ENCODE assay signal across 37 cellular contexts in the genomic region with DNA sequence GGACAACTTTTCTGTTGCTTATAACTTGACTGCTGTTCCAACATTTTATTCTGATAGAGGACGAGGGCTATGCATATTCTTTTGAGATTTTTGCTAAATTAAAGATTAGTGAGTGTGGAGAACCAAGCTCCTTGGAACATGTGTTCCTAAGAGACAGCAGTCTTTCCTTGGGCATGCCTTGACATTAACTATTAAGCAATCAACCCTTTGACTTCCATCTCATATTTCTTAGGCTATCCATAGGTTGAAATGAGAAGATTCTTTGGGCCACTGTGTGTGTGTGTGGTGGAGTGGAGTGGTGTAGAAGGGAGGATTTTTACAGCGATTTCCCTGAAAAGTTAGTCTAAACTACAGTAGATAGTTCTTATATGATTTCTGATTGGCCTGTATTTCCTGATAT.
"Had no signal": no experiment of that assay in that cellular context is flagged by ENCODE, and none has a peak within 500 bp of the region (broad histone marks: within the 10 kb centered on the region; RNA-seq: fewer than 3 reads in every experiment).

No MANE protein-coding gene starts in this region.

- H3K27me3 Mint-ChIP-seq: activated B cell treated with CpG ODN at 0.5 μM for 24 hours; activated CD4-positive, alpha-beta memory T cell treated with anti-CD3 and anti-CD28 coated beads for 36 hours; activated CD4-positive, alpha-beta T cell treated with anti-CD3 and anti-CD28 coated beads, Interleukin-2, amount 10 ng/mL, durations not matched to agents 24 days and 14 days; activated CD8-positive, alpha-beta T cell treated with anti-CD3 and anti-CD28 coated beads for 36 hours; activated naive CD8-positive, alpha-beta T cell treated with anti-CD3 and anti-CD28 coated beads for 36 hours; activated T-helper 17 cell treated with anti-CD3 and anti-CD28 coated beads, Interleukin-2, amount 50 U/mL, for 72 hours; brain; central memory CD8-positive, alpha-beta T cell had no signal

- H3K36me3 ChIP-seq: adrenal gland, cardiac muscle cell had no signal

- H3K27ac ChIP-seq: adrenal gland, cardiac muscle cell, VCaP had no signal

- H3K9me3 Mint-ChIP-seq: activated B cell treated with CpG ODN at 0.5 μM for 24 hours; activated CD4-positive, alpha-beta memory T cell treated with anti-CD3 and anti-CD28 coated beads for 36 hours; activated CD4-positive, alpha-beta T cell treated with anti-CD3 and anti-CD28 coated beads, Interleukin-2, amount 10 ng/mL, durations not matched to agents 24 days and 14 days; activated CD8-positive, alpha-beta T cell treated with anti-CD3 and anti-CD28 coated beads for 36 hours; activated naive CD4-positive, alpha-beta T cell treated with anti-CD3 and anti-CD28 coated beads for 36 hours; activated naive CD4-positive, alpha-beta T cell treated with anti-CD3 and anti-CD28 coated beads, Interleukin-2, amount 50 U/mL, for 72 hours; activated naive CD8-positive, alpha-beta T cell treated with anti-CD3 and anti-CD28 coated beads for 36 hours; activated T-cell treated with anti-CD3 and anti-CD28 coated beads, Interleukin-2, amount 50 U/mL, for 4 hours; activated T-cell treated with anti-CD3 and anti-CD28 coated beads, Interleukin-2, amount 50 U/mL, for 72 hours; activated T-helper 1 cell treated with anti-CD3 and anti-CD28 coated beads, Interleukin-12 subunit alpha, Interleukin-12 subunit beta, Interleukin-2, Interleukin-4 antibody, amounts not matched to agents 30 ng/mL and 10 ng/mL and 1 ng/mL, durations not matched to agents 14 hours and 24 hours and 36 hours; activated T-helper 17 cell treated with anti-CD3 and anti-CD28 coated beads, Interleukin-2, amount 50 U/mL, for 72 hours; brain; central memory CD8-positive, alpha-beta T cell; T-helper 1 cell treated with Interleukin-12 subunit alpha and Interleukin-12 subunit beta and Interleukin-4 antibody, amounts not matched to agents 30 μg/mL and 1 μg/mL, for 36 hours; T-helper 2 cell treated with Interferon-gamma antibody and Interleukin-4, amounts not matched to agents 5 μg/mL and 100 μg/mL, for 36 hours had no signal

- FAIRE-seq: TTC549 had no signal

- H3K27me3 ChIP-seq: adrenal gland, cardiac muscle cell had no signal

- DNase-seq: activated B cell treated with CpG ODN at 0.5 μM for 24 hours; activated CD4-positive, alpha-beta memory T cell treated with anti-CD3 and anti-CD28 coated beads for 36 hours; activated CD4-positive, alpha-beta T cell treated with anti-CD3 and anti-CD28 coated beads for 4 hours; activated CD4-positive, alpha-beta T cell treated with anti-CD3 and anti-CD28 coated beads, Interleukin-2, amount 10 ng/mL, durations not matched to agents 24 days and 14 days; activated CD4-positive, alpha-beta T cell treated with anti-CD3 and anti-CD28 coated beads, Interleukin-2, amount 50 U/mL, for 1 hour; activated CD4-positive, alpha-beta T cell treated with anti-CD3 and anti-CD28 coated beads, Interleukin-2, amount 50 U/mL, for 4 hours; activated CD4-positive, CD25-positive, alpha-beta regulatory T cell treated with anti-CD3 and anti-CD28 coated beads, Interleukin-2, amount 50 U/mL, for 72 hours; activated CD8-positive, alpha-beta memory T cell treated with anti-CD3 and anti-CD28 coated beads, Interleukin-2, amount 50 U/mL, for 4 hours; activated CD8-positive, alpha-beta T cell treated with anti-CD3 and anti-CD28 coated beads for 36 hours; activated effector memory CD4-positive, alpha-beta T cell treated with anti-CD3 and anti-CD28 coated beads, Interleukin-2, amount 50 U/mL, for 16 hours; activated gamma-delta T cell treated with Interleukin-2 at 50 U/mL for 16 hours; activated naive CD4-positive, alpha-beta T cell; activated naive CD4-positive, alpha-beta T cell treated with anti-CD3 and anti-CD28 coated beads for 36 hours; activated naive CD4-positive, alpha-beta T cell treated with anti-CD3 and anti-CD28 coated beads, Interleukin-2, amount 50 U/mL, for 16 hours; activated naive CD8-positive, alpha-beta T cell treated with anti-CD3 and anti-CD28 coated beads for 36 hours; activated T-cell treated with anti-CD3 and anti-CD28 coated beads for 4 hours; activated T-cell treated with anti-CD3 and anti-CD28 coated beads, Interleukin-2, amount 50 U/mL, for 1 hour; activated T-cell treated with anti-CD3 and anti-CD28 coated beads, Interleukin-2, amount 50 U/mL, for 4 hours; activated T-cell treated with anti-CD3 and anti-CD28 coated beads, Interleukin-2, amount 50 U/mL, for 72 hours; adrenal gland; amniotic stem cell; aorta; caudate nucleus; cerebellar nuclear complex; T-helper 1 cell; T-helper 2 cell; T-helper 9 cell had no signal

- H3K4me1 Mint-ChIP-seq: activated B cell treated with CpG ODN at 0.5 μM for 24 hours; activated CD4-positive, alpha-beta T cell treated with anti-CD3 and anti-CD28 coated beads, Interleukin-2, amount 10 ng/mL, durations not matched to agents 24 days and 14 days; activated naive CD8-positive, alpha-beta T cell treated with anti-CD3 and anti-CD28 coated beads for 36 hours; activated T-helper 17 cell treated with anti-CD3 and anti-CD28 coated beads, Interleukin-2, amount 50 U/mL, for 72 hours; central memory CD8-positive, alpha-beta T cell had no signal

- H3K4me3 ChIP-seq: adrenal gland, cardiac muscle cell had no signal

- H3K27ac Mint-ChIP-seq: activated B cell treated with CpG ODN at 0.5 μM for 24 hours; activated CD4-positive, alpha-beta memory T cell treated with anti-CD3 and anti-CD28 coated beads for 36 hours; activated CD4-positive, alpha-beta T cell treated with anti-CD3 and anti-CD28 coated beads, Interleukin-2, amount 10 ng/mL, durations not matched to agents 24 days and 14 days; activated CD8-positive, alpha-beta T cell treated with anti-CD3 and anti-CD28 coated beads for 36 hours; activated naive CD4-positive, alpha-beta T cell treated with anti-CD3 and anti-CD28 coated beads for 36 hours; activated naive CD4-positive, alpha-beta T cell treated with anti-CD3 and anti-CD28 coated beads, Interleukin-2, amount 50 U/mL, for 72 hours; activated naive CD8-positive, alpha-beta T cell treated with anti-CD3 and anti-CD28 coated beads for 36 hours; activated T-cell treated with anti-CD3 and anti-CD28 coated beads, Interleukin-2, amount 50 U/mL, for 72 hours; activated T-helper 1 cell treated with anti-CD3 and anti-CD28 coated beads, Interleukin-12 subunit alpha, Interleukin-12 subunit beta, Interleukin-2, Interleukin-4 antibody, amounts not matched to agents 30 ng/mL and 10 ng/mL and 1 ng/mL, durations not matched to agents 14 hours and 24 hours and 36 hours; activated T-helper 17 cell treated with anti-CD3 and anti-CD28 coated beads, Interleukin-2, amount 50 U/mL, for 72 hours; brain; T-helper 1 cell treated with Interleukin-12 subunit alpha and Interleukin-12 subunit beta and Interleukin-4 antibody, amounts not matched to agents 30 μg/mL and 1 μg/mL, for 36 hours; T-helper 2 cell treated with Interferon-gamma antibody and Interleukin-4, amounts not matched to agents 5 μg/mL and 100 μg/mL, for 36 hours had no signal

- H3K36me3 Mint-ChIP-seq: activated CD4-positive, alpha-beta memory T cell treated with anti-CD3 and anti-CD28 coated beads for 36 hours; activated naive CD4-positive, alpha-beta T cell treated with anti-CD3 and anti-CD28 coated beads, Interleukin-2, amount 50 U/mL, for 72 hours; activated naive CD8-positive, alpha-beta T cell treated with anti-CD3 and anti-CD28 coated beads for 36 hours; brain had no signal

- ATAC-seq: activated CD8-positive, alpha-beta T cell treated with anti-CD3 and anti-CD28 coated beads for 36 hours; activated naive CD4-positive, alpha-beta T cell treated with anti-CD3 and anti-CD28 coated beads, Interleukin-2, amount 50 U/mL, for 72 hours; activated T-cell treated with anti-CD3 and anti-CD28 coated beads, Interleukin-2, amount 50 U/mL, for 4 hours; activated T-cell treated with anti-CD3 and anti-CD28 coated beads, Interleukin-2, amount 50 U/mL, for 72 hours; activated T-helper 17 cell treated with anti-CD3 and anti-CD28 coated beads, Interleukin-2, amount 50 U/mL, for 72 hours had no signal

- H3K4me3 Mint-ChIP-seq: activated B cell treated with CpG ODN at 0.5 μM for 24 hours; activated CD4-positive, alpha-beta memory T cell treated with anti-CD3 and anti-CD28 coated beads for 36 hours; activated CD4-positive, alpha-beta T cell treated with anti-CD3 and anti-CD28 coated beads, Interleukin-2, amount 10 ng/mL, durations not matched to agents 24 days and 14 days; activated CD8-positive, alpha-beta T cell treated with anti-CD3 and anti-CD28 coated beads for 36 hours; activated naive CD4-positive, alpha-beta T cell treated with anti-CD3 and anti-CD28 coated beads for 36 hours; activated naive CD8-positive, alpha-beta T cell treated with anti-CD3 and anti-CD28 coated beads for 36 hours; activated T-cell treated with anti-CD3 and anti-CD28 coated beads, Interleukin-2, amount 50 U/mL, for 4 hours; activated T-cell treated with anti-CD3 and anti-CD28 coated beads, Interleukin-2, amount 50 U/mL, for 72 hours; activated T-helper 1 cell treated with anti-CD3 and anti-CD28 coated beads, Interleukin-12 subunit alpha, Interleukin-12 subunit beta, Interleukin-2, Interleukin-4 antibody, amounts not matched to agents 30 ng/mL and 10 ng/mL and 1 ng/mL, durations not matched to agents 14 hours and 24 hours and 36 hours; activated T-helper 17 cell treated with anti-CD3 and anti-CD28 coated beads, Interleukin-2, amount 50 U/mL, for 72 hours; brain; central memory CD8-positive, alpha-beta T cell; T-helper 1 cell treated with Interleukin-12 subunit alpha and Interleukin-12 subunit beta and Interleukin-4 antibody, amounts not matched to agents 30 μg/mL and 1 μg/mL, for 36 hours; T-helper 2 cell treated with Interferon-gamma antibody and Interleukin-4, amounts not matched to agents 5 μg/mL and 100 μg/mL, for 36 hours had no signal

- H3K9me3 ChIP-seq: adrenal gland had no signal

- H3K4me1 ChIP-seq: adrenal gland had no signal
